21 cellular contexts compared by ENCODE assay signal in genomic region chr7:100975391-100975821, GRCh38. TPM values are rescaled to one million over a fixed set of nuclear protein-coding genes. Genes with fewer than 3 reads are reported as not detected.
"Had no signal": no experiment of that assay in that cellular context is flagged by ENCODE, and none has a peak within 500 bp of the region (broad histone marks: within the 10 kb centered on the region; RNA-seq: fewer than 3 reads in every experiment).

No MANE protein-coding gene starts in this region.

- H3K4me1 Mint-ChIP-seq: activated B cell treated with CpG ODN at 0.5 μM for 24 hours; activated CD4-positive, alpha-beta T cell treated with anti-CD3 and anti-CD28 coated beads, Interleukin-2, amount 10 ng/mL, durations not matched to agents 24 days and 14 days; mesothelial cell of epicardium had no signal

- H3K27me3 ChIP-seq: breast epithelium, testis had no signal

- H3K4me1 ChIP-seq: breast epithelium, gastrocnemius medialis, heart left ventricle, parathyroid adenoma, sigmoid colon, stomach, testis had no signal

- H3K27ac ChIP-seq: breast epithelium, dorsolateral prefrontal cortex, gastrocnemius medialis, heart left ventricle, parathyroid adenoma, sigmoid colon, stomach, testis had no signal

- ATAC-seq: gastrocnemius medialis; naive thymus-derived CD4-positive, alpha-beta T cell had no signal

- H3K27ac Mint-ChIP-seq: activated B cell treated with CpG ODN at 0.5 μM for 24 hours; activated CD4-positive, alpha-beta T cell treated with anti-CD3 and anti-CD28 coated beads, Interleukin-2, amount 10 ng/mL, durations not matched to agents 24 days and 14 days; mesothelial cell of epicardium; naive thymus-derived CD4-positive, alpha-beta T cell; T-helper 2 cell treated with Interferon-gamma antibody and Interleukin-4, amounts not matched to agents 5 μg/mL and 100 μg/mL, for 36 hours had no signal

- H3K9me3 ChIP-seq: gastrocnemius medialis, testis had no signal

- DNase-seq: activated B cell treated with CpG ODN at 0.5 μM for 24 hours; activated CD4-positive, alpha-beta T cell treated with anti-CD3 and anti-CD28 coated beads, Interleukin-2, amount 10 ng/mL, durations not matched to agents 24 days and 14 days; activated naive CD4-positive, alpha-beta T cell treated with Interleukin-2 at 50 U/mL for 16 hours; aorta; dorsolateral prefrontal cortex; erythroblast; gastrocnemius medialis; heart left ventricle; naive thymus-derived CD4-positive, alpha-beta T cell; sigmoid colon; stimulated activated CD4-positive, alpha-beta T cell treated with anti-CD3 and anti-CD28 coated beads, Interleukin-2, amount 100 ng/mL, for 24 hours; stomach; testis had no signal

- H3K36me3 ChIP-seq: breast epithelium, gastrocnemius medialis, heart left ventricle, sigmoid colon, stomach had no signal

- H3K36me3 Mint-ChIP-seq: mesothelial cell of epicardium had no signal

- H3K4me3 ChIP-seq: breast epithelium, dorsolateral prefrontal cortex, gastrocnemius medialis, heart left ventricle, lung, sigmoid colon, stomach, testis had no signal

- H3K9me3 Mint-ChIP-seq: activated CD4-positive, alpha-beta T cell treated with anti-CD3 and anti-CD28 coated beads, Interleukin-2, amount 10 ng/mL, durations not matched to agents 24 days and 14 days; T-helper 2 cell treated with Interferon-gamma antibody and Interleukin-4, amounts not matched to agents 5 μg/mL and 100 μg/mL, for 36 hours had no signal

- H3K4me3 Mint-ChIP-seq: activated B cell treated with CpG ODN at 0.5 μM for 24 hours; activated CD4-positive, alpha-beta T cell treated with anti-CD3 and anti-CD28 coated beads, Interleukin-2, amount 10 ng/mL, durations not matched to agents 24 days and 14 days; mesothelial cell of epicardium; naive thymus-derived CD4-positive, alpha-beta T cell; T-helper 2 cell treated with Interferon-gamma antibody and Interleukin-4, amounts not matched to agents 5 μg/mL and 100 μg/mL, for 36 hours had no signal

RNA-seq across cellular contexts. Expression of gene MUC12, which starts 6.0 kb away (rescaled TPM):
- total RNA-seq: activated B cell treated with CpG ODN at 0.5 μM for 24 hours; chondrocyte; naive thymus-derived CD4-positive, alpha-beta T cell had no signal
- polyA plus RNA-seq: naive thymus-derived CD4-positive, alpha-beta T cell had no signal

RNA-seq across cellular contexts. Expression of gene MUC3A, which starts 26.1 kb away (rescaled TPM):
- total RNA-seq: activated B cell treated with CpG ODN at 0.5 μM for 24 hours; activated CD4-positive, alpha-beta T cell treated with anti-CD3 and anti-CD28 coated beads, Interleukin-2, amount 10 ng/mL, durations not matched to agents 24 days and 14 days; chondrocyte; naive thymus-derived CD4-positive, alpha-beta T cell had no signal
- polyA plus RNA-seq: naive thymus-derived CD4-positive, alpha-beta T cell had no signal

RNA-seq across cellular contexts. Expression of gene MUC17, which starts 44.5 kb away (rescaled TPM):
- total RNA-seq: activated B cell treated with CpG ODN at 0.5 μM for 24 hours; activated CD4-positive, alpha-beta T cell treated with anti-CD3 and anti-CD28 coated beads, Interleukin-2, amount 10 ng/mL, durations not matched to agents 24 days and 14 days; activated CD8-positive, alpha-beta memory T cell treated with anti-CD3 and anti-CD28 coated beads for 36 hours; aorta; chondrocyte; heart left ventricle; lung; mesothelial cell of epicardium; naive thymus-derived CD4-positive, alpha-beta T cell; ureter had no signal
- polyA plus RNA-seq: heart left ventricle; lung; naive thymus-derived CD4-positive, alpha-beta T cell; stomach had no signal
